8 cellular contexts compared by ENCODE assay signal in the genomic region with DNA sequence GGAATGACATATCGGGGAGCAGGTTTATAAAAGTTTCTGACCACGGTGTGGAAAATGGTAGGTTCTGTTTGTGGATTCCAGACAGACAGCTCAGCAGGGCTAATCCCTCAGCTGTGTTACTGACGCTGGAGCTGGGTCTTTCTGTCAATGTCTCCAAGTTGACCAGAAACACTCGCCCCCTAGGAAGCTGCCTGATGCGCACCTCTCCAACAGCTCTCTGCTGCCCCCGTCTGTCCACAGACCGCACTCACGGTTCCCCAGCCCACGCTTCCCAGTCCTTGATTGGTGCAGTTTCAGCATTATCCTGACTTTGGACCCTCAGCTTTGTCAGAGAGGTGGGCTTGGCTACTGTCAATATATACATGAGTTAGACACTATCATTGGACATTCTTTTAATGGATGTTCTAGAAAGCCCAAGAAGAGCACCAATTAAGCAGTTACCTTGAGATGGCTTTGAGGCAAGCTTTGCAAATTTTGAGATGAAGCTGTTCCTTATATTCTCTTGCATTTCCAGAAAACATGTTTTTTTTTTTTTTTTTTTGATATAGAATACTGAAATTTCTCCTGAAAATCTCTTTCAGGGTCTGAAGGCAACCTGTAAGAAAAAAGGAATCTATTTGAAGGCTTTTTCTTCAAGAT.
A peak's percentile ranks its signal among the peaks of the same experiment; 100 is the strongest.
DNase-seq lines count a peak whose midpoint lies in the region; ATAC-seq and TF ChIP-seq lines count a peak whose summit lies in the region.

No MANE protein-coding gene starts in this region.

- H3K4me3 ChIP-seq in AG04449 (ENCODE audit: low read depth, low read length) (no peak overlapping the region), lung (no peak overlapping the region)

- CTCF ChIA-PET in AG04449 (lab: Yijun Ruan, JAX) = interaction anchor here (0.6 to 4.7 kb wide), 66 partner anchors 8 to 584 kb away, joined by 3 to 103 read pairs (median 4); a partner anchor contains a TSS

- POLR2A ChIA-PET in AG04449 (lab: Yijun Ruan, JAX) = interaction anchor here (1.2 kb wide), 1 partner anchor 99 kb away, joined by 4 read pairs; a partner anchor contains a TSS

- H3K27me3 ChIP-seq in lung (ENCODE audit: control insufficient read depth, insufficient read depth) = no peaks in the 10 kb centered on the region

- no peaks in the 10 kb centered on the region for H3K9me3 ChIP-seq in lung (ENCODE audit: control insufficient read depth in 2 of 2, insufficient read depth in 1 of 2, low read length in 1 of 2)

- ATAC-seq in GM18517 (IDR thresholded peaks at IDR 0.05; ENCODE audit: unreplicated experiment) = peak; percentile 80
- peak; percentile 72 for ATAC-seq in HG03060 (IDR thresholded peaks at IDR 0.05; ENCODE audit: low read depth, unreplicated experiment)
- peak; percentile 85 for ATAC-seq in lung (ENCODE audit: insufficient read depth, low FRiP score)

- 14 to 17% methylated on average over 9 of the region's 9 CpGs for WGBS in lung, 2 donors

- TF ChIP-seq CTCF in AG04449 (IDR thresholded peaks at IDR 0.05; ENCODE audit: insufficient read depth, low read length, missing control alignments) (peak; percentile 97), lung (IDR thresholded peaks at IDR 0.05; ENCODE audit: control extremely low read depth, extremely low read depth) (peak; percentile 80)

- DNase-seq in AG04449 (ENCODE audit: low read depth, low spot score) = no peak
- peak; percentile 15 for DNase-seq in NCI-H446 treated with DMSO at 0.1 percent for 48 hours (lab: John Stamatoyannopoulos, UW)
- DNase-seq in activated CD4-positive, alpha-beta T cell treated with anti-CD3 and anti-CD28 coated beads, Interleukin-2, amount 50 U/mL, for 1 hour = peak; percentile 74
- DNase-seq in dedifferentiated amniotic fluid mesenchymal stem cell (ENCODE audit: extremely low spot score) = peak; percentile 59
- peak; percentile 70 for DNase-seq in lung (ENCODE audit: low spot score)
- DNase-seq in stimulated activated CD8-positive, alpha-beta memory T cell treated with anti-CD3 and anti-CD28 coated beads, Interleukin-15, amount 100 ng/mL, for 24 hours (ENCODE audit: low read depth) = peak; percentile 61

- H3K27ac ChIP-seq in lung (ENCODE audit: low read depth in 1 of 2, low read length in 1 of 2) = no peak overlapping the region

- H3K36me3 ChIP-seq in lung (ENCODE audit: control insufficient read depth in 2 of 2, insufficient read depth in 2 of 2, low read length in 2 of 2) = no peaks in the 10 kb centered on the region

- H3K4me1 ChIP-seq in lung (ENCODE audit: control insufficient read depth in 2 of 2, insufficient read depth in 2 of 2, low read length in 2 of 2) = no peaks in the 10 kb centered on the region
